ENCODE assay signal across 15 cellular contexts in the genomic region with DNA sequence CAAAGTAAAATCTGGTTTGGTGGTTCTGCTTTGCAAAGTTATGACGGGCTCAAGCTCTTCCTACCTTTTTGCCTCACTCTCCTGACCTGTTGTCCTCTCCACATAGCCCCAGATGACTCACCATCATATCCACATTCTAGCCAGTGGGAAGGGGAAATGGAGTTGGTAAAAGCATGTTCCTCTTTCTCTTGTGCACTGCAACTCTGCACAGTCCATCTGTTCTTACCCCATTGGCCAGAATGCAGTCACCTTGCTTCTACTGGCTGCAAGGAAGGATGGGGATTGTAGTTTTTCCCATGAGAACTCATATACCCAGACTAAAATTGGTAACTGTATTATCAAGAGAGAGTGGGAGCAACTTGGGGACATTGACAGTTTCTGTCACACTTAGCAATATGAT. TPM values are rescaled to one million over a fixed set of nuclear protein-coding genes. Genes with fewer than 3 reads are reported as not detected.
A peak's percentile ranks its signal among the peaks of the same experiment; 100 is the strongest.
DNase-seq lines count a peak whose midpoint lies in the region; FAIRE-seq and TF ChIP-seq lines count a peak whose summit lies in the region.
"Had no signal": no experiment of that assay in that cellular context is flagged by ENCODE, and none has a peak within 500 bp of the region (broad histone marks: within the 10 kb centered on the region; RNA-seq: fewer than 3 reads in every experiment).

No MANE protein-coding gene starts in this region.

- no peak overlapping the region for H3K27ac ChIP-seq in breast epithelium
- H3K27ac ChIP-seq: body of pancreas had no signal

- DNase-seq in MCF 10A (ENCODE audit: unreplicated experiment) (peak; percentile 21), breast epithelium (ENCODE audit: low spot score in 2 of 2) (no peak), NCI-H69 (lab: John Stamatoyannopoulos, UW) (peak; percentile 43), dermis blood vessel endothelial cell (peak; percentile 49), renal cortical epithelial cell (ENCODE audit: low read depth) (peak; percentile 19), COR-L47 (lab: John Stamatoyannopoulos, UW) (no peak), GM19239 (ENCODE audit: insufficient read length, low spot score) (no peak), GM19240 (ENCODE audit: insufficient read length, low spot score) (no peak)
- DNase-seq: body of pancreas; kidney; NCI-H774; stimulated activated naive CD8-positive, alpha-beta T cell treated with anti-CD3 and anti-CD28 coated beads, Interleukin-15, amount 100 ng/mL, for 72 hours; T-helper 9 cell had no signal

- H3K9me3 Mint-ChIP-seq in MCF 10A (ENCODE audit: unreplicated experiment) = peaks cover 4% of the 10 kb centered on the region

- H3K27me3 ChIP-seq in breast epithelium = no peaks in the 10 kb centered on the region
- H3K27me3 ChIP-seq: body of pancreas had no signal

- POLR2A ChIA-PET in MCF 10A (lab: Yijun Ruan, JAX) = interaction anchor here (0.6 to 2.2 kb wide), 2 partner anchors 267 to 629 kb away, joined by 3 to 12 read pairs; a partner anchor contains a TSS

- no peaks in the 10 kb centered on the region for H3K36me3 ChIP-seq in breast epithelium
- H3K36me3 ChIP-seq: HAP-1 had no signal

- intact Hi-C loops in MCF 10A (cut with micrococcal nuclease) = loop anchor here (2.0 to 5.0 kb wide), 5 partner anchors 231 to 869 kb away; a partner anchor contains a TSS
- intact Hi-C loops in breast epithelium (cut with DNase I; ENCODE audit: low total_unique reads) = no loop called here

- TF ChIP-seq POLR2A in breast epithelium (IDR thresholded peaks at IDR 0.05) = no peak

- H3K9me3 ChIP-seq in breast epithelium = no peaks in the 10 kb centered on the region

- no peaks in the 10 kb centered on the region for H3K27me3 Mint-ChIP-seq in MCF 10A (ENCODE audit: insufficient read depth, unreplicated experiment)

- CTCF ChIA-PET in MCF 10A (lab: Yijun Ruan, JAX) = interaction anchor here (0.5 to 1.8 kb wide), 8 partner anchors 16 to 1549 kb away, joined by 3 read pairs; no protein-coding TSS in a partner anchor

- H3K4me1 ChIP-seq in breast epithelium = no peaks in the 10 kb centered on the region
- H3K4me1 ChIP-seq: body of pancreas had no signal

- TF ChIP-seq CTCF in MCF 10A (IDR thresholded peaks at IDR 0.05; ENCODE audit: unreplicated experiment) = no peak
- TF ChIP-seq CTCF in breast epithelium (IDR thresholded peaks at IDR 0.05) = no peak

- no peaks in the 10 kb centered on the region for H3K36me3 Mint-ChIP-seq in MCF 10A (ENCODE audit: insufficient read depth, unreplicated experiment)

- FAIRE-seq in GM19239 (lab: Jason Lieb, UNC) = no peak
- FAIRE-seq: kidney had no signal

- no peak overlapping the region for H3K4me3 Mint-ChIP-seq in MCF 10A (ENCODE audit: unreplicated experiment)
- H3K4me3 Mint-ChIP-seq: stimulated activated naive CD8-positive, alpha-beta T cell treated with anti-CD3 and anti-CD28 coated beads, Interleukin-15, amount 100 ng/mL, for 72 hours had no signal

- no peak overlapping the region for H3K27ac Mint-ChIP-seq in MCF 10A (ENCODE audit: low read depth, unreplicated experiment)
- H3K27ac Mint-ChIP-seq: stimulated activated naive CD8-positive, alpha-beta T cell treated with anti-CD3 and anti-CD28 coated beads, Interleukin-15, amount 100 ng/mL, for 72 hours had no signal

- H3K4me3 ChIP-seq in breast epithelium = no peak overlapping the region
- H3K4me3 ChIP-seq: body of pancreas, HAP-1 had no signal

- H3K4me1 Mint-ChIP-seq in MCF 10A (ENCODE audit: insufficient read depth, unreplicated experiment) = peaks cover 16% of the 10 kb centered on the region
- H3K4me1 Mint-ChIP-seq: stimulated activated naive CD8-positive, alpha-beta T cell treated with anti-CD3 and anti-CD28 coated beads, Interleukin-15, amount 100 ng/mL, for 72 hours had no signal

- BruUV-seq in MCF 10A (replicated peaks; lab: Mats Ljungman, UMichigan) = no TSS peak

RNA-seq across cellular contexts. Expression of a gene that starts 50.4 kb away (rescaled TPM):
- total RNA-seq in MCF 10A (2022) = not detected in 2 replicates
- not detected for total RNA-seq in breast epithelium
- total RNA-seq in dermis blood vessel endothelial cell = not detected in 2 replicates
- not detected in 2 replicates for total RNA-seq in renal cortical epithelial cell
- total RNA-seq: body of pancreas, kidney, omental fat pad had no signal

Comparison
In these comparisons a context has a peak if more than half of its experiments do, and no peak if none do; other contexts are left out.
1. DNase-seq: peak in MCF 10A (single experiment), NCI-H69 (single experiment), dermis blood vessel endothelial cell (single experiment) and renal cortical epithelial cell (single experiment); none in breast epithelium (0 of 2), COR-L47 (single experiment), GM19239 (single experiment) and GM19240 (single experiment).